In the genomic region with DNA sequence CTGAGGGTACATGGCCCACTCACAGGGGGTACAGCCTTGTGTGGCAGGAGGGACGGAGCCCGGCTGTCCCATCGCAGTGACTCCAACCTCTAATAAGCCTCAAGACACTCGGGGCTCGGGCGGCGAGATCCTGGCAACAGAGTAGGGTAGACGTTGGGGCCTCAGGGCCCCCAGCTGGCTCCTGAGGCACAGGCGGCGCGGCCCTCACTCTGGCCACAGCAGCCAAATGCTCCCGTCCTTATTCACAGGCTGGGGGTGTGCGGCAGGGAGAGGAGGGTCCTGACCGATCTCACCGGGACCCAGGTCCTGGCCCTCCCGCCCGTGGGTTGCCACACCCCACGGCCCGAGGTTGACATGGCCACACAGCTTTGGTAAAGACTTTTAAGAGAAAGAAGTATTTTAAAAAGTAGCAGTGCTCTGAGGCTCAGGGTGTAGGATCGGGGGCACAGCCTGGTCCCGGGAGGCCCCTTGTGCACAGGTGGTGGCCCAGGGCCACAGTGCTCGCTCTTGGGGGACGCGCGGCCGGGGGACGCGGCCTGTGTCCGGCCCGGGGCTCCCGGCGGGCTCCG, we compare ENCODE assay signal across 21 cellular contexts. TPM values are rescaled to one million over a fixed set of nuclear protein-coding genes. Genes with fewer than 3 reads are reported as not detected.
"Had no signal": no experiment of that assay in that cellular context is flagged by ENCODE, and none has a peak within 500 bp of the region (broad histone marks: within the 10 kb centered on the region; RNA-seq: fewer than 3 reads in every experiment).

No MANE protein-coding gene starts in this region.

- DNase-seq: IMR-90, Kasumi-1, MM.1S, NCI-H1048, NCI-H1105, NCI-H1417, NCI-H1436 treated with DMSO at 0.1 percent for 48 hours, NCI-H1694, NCI-H187 treated with DMSO at 0.1 percent for 48 hours, NCI-H2029 treated with DMSO at 0.1 percent for 48 hours, NCI-H2227 treated with DMSO at 0.1 percent for 48 hours, NCI-H524, NCI-H526 treated with DMSO at 0.1 percent for 48 hours, NCI-H774, RPMI8226, SIG-M5 had no signal

- ATAC-seq: HepG2 had no signal

RNA-seq across cellular contexts. Expression of gene DIRAS1, which starts 11.1 kb away (rescaled TPM):
- total RNA-seq: HT1080, SJSA1 had no signal

RNA-seq across cellular contexts. Expression of gene GNG7, which starts 29.7 kb away (rescaled TPM):
- total RNA-seq: HT1080, M059J, NCI-H460 had no signal
